In the genomic region with DNA sequence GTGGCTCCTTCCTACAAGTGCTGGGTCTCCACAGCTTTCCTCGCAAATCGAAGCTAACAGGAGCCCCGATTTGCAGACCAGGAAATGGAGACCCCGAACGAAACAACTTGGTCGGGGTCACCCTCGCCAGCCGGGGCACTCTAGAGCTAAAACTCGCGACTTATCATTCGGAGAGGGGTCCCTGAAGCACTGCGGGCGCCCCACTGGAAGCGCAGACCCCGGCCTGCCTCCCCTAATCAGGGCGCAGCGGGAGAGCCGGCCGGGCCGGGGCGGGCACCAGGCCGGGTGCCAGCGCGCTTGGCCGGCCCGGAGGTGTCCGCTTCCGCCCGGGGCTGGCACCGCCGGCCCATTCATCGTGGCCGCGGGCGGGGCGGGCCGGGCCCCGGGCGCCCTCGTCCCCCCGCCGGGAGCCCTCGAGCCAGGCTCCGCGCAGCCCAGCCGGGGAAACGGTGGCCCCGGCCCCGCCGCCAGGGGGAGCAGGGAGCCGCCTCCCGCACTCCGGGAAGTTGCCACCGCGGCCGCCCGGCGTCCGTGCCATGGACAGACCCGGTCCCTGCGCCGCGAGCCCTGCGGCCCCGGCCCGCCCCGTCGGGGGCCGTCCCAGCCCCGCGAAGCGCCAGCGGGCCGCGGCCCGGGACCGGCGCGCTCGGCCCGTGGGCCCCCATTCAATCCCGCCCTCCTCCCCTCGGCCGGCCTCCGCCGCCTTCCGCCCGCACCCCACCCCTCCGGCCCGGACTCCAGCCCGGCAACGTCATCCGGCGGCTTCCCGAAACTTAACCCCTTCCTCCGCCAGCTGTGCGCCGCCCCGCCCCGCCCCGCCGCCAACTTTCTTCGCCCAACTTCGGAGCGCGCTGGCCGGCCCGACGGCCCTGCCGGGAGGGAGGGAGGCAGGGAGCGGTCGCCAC, we compare ENCODE assay signal across 8 cellular contexts. TPM values are rescaled to one million over a fixed set of nuclear protein-coding genes. Genes with fewer than 3 reads are reported as not detected.
A peak's percentile ranks its signal among the peaks of the same experiment; 100 is the strongest.
DNase-seq lines count a peak whose midpoint lies in the region; ATAC-seq and TF ChIP-seq lines count a peak whose summit lies in the region.

No MANE protein-coding gene starts in this region.

- in situ Hi-C loops in KBM-7 (cut with MboI; ENCODE audit: low pct_unique_long_range_greater_than_20kb, low sequenced_read_pairs), result no loop called here

- 1% methylated on average over 68 to 111 of the region's 112 CpGs for WGBS in adipose tissue, 3 donors
- WGBS in heart right ventricle, 2 donors, result 1 to 3% methylated on average over 57 to 112 of the region's 112 CpGs

- H3K27me3 Mint-ChIP-seq in type B pancreatic cell, result peaks cover 17% of the 10 kb centered on the region

- H3K9ac ChIP-seq in DND-41 (ENCODE audit: low read depth, low read length), result peak overlapping the region; percentile 72

- H3K27ac Mint-ChIP-seq in type B pancreatic cell, result peak overlapping the region; percentile 95

- H3K9me3 Mint-ChIP-seq in type B pancreatic cell, result no peaks in the 10 kb centered on the region

- H3K27me3 ChIP-seq in DND-41 (ENCODE audit: insufficient read depth, low read length, poor library complexity) (peaks cover 19% of the 10 kb centered on the region), heart right ventricle (peaks cover 0 to 5% (median 0%) of the 10 kb centered on the region in 7 donors)

- intact Hi-C loops in heart right ventricle (cut with DNase I) (loop anchor here in 9 of 10 donors (1.0 to 10.0 kb wide), 13 partner anchors 74 to 284 kb away; a partner anchor contains a TSS), posterior cingulate gyrus (cut with DNase I) (loop anchor here (1.0 to 10.0 kb wide), 3 partner anchors 45 to 314 kb away; a partner anchor contains a TSS)

- peaks cover 53% of the 10 kb centered on the region for H3K79me2 ChIP-seq in DND-41 (ENCODE audit: insufficient read depth, low read length)

- H4K20me1 ChIP-seq in DND-41 (ENCODE audit: insufficient read depth, low read length), result peaks cover 35% of the 10 kb centered on the region

- H3K27ac ChIP-seq in DND-41 (ENCODE audit: low read length) (peak overlapping the region; percentile 29), adipose tissue (ENCODE audit: low read depth, low read length) (peak overlapping the region; percentile 76), heart right ventricle (peak overlapping the region; percentile 73 to 100 (median 94))

- DNase-seq in DND-41 (peak; percentile 76), KBM-7 (peak; percentile 58), T follicular helper cell (ENCODE audit: low read depth) (peak; percentile 70), heart right ventricle (peak; percentile 86 to 87), posterior cingulate gyrus (peak; percentile 65 to 97 (median 72)), type B pancreatic cell (ENCODE audit: extremely low spot score, unreplicated experiment) (peak; percentile 90)

- H3K9me3 ChIP-seq in DND-41 (ENCODE audit: insufficient read depth, low read length, severe bottlenecking) (no peaks in the 10 kb centered on the region), heart right ventricle (no peaks in the 10 kb centered on the region)

- H3K4me3 Mint-ChIP-seq in type B pancreatic cell, result peak overlapping the region; percentile 88

- H3K4me1 ChIP-seq in DND-41 (ENCODE audit: insufficient read depth, low read length) (peaks cover 36% of the 10 kb centered on the region), heart right ventricle (peaks cover 6 to 50% (median 22%) of the 10 kb centered on the region in 9 donors)

- peaks cover 35% of the 10 kb centered on the region for H3K4me1 Mint-ChIP-seq in type B pancreatic cell (ENCODE audit: unreplicated experiment)

- peak overlapping the region; percentile 63; the same call in 1 of the 2 replicates for H2AFZ ChIP-seq in DND-41 (ENCODE audit: low read depth, low read length)

- peaks cover 16% of the 10 kb centered on the region for H3K36me3 Mint-ChIP-seq in type B pancreatic cell

- peak overlapping the region; percentile 67 for H3K4me2 ChIP-seq in DND-41 (ENCODE audit: insufficient read depth, low read length)

- H3K36me3 ChIP-seq in DND-41 (ENCODE audit: insufficient read depth, low read length) (peaks cover 11% of the 10 kb centered on the region), heart right ventricle (peaks cover 0 to 39% (median 6%) of the 10 kb centered on the region in 9 donors)

- peak overlapping the region; percentile 58 to 84; a peak in 3 of 4 replicates for H3K4me3 ChIP-seq in DND-41 (ENCODE audit: low read depth in 1 of 2, low read length in 2 of 2)
- peak overlapping the region; percentile 34 to 87 (median 82) for H3K4me3 ChIP-seq in heart right ventricle

- ATAC-seq in DND-41 (ENCODE audit: insufficient read depth, low read depth) (peak; percentile 38), GM21529 (IDR thresholded peaks at IDR 0.05; ENCODE audit: unreplicated experiment) (peak; percentile 42), heart right ventricle (peak; percentile 13 to 54 (median 29))

- TF ChIP-seq CTCF in DND-41 (IDR thresholded peaks at IDR 0.05; ENCODE audit: borderline replicate concordance, extremely low read depth, low read length, poor library complexity, severe bottlenecking), result peak; percentile 70
- peak; percentile 40 to 84 (median 64) for TF ChIP-seq CTCF in heart right ventricle (IDR thresholded peaks at IDR 0.05)
- peak; percentile 80 for TF ChIP-seq CTCF in type B pancreatic cell (conservative IDR thresholded peaks at IDR 0.05)

RNA-seq across cellular contexts. Expression of a gene that starts 1.0 kb away (rescaled TPM):
- polyA plus RNA-seq in adipose tissue (100 to 1,000 TPM in 1 of 3 donors, 10 to 100 TPM in 2; 50.9 to 227 (median 80.2) TPM), heart right ventricle (10 to 100 TPM; 29.3 to 41.9 TPM)
- total RNA-seq in heart right ventricle (10 to 100 TPM; 23.5 to 71.3 (median 29.0) TPM), type B pancreatic cell (ENCODE audit: low replicate concordance) (161 and 230 TPM in 2 replicates)

RNA-seq across cellular contexts. Expression of a gene that starts 18.7 kb away (rescaled TPM):
- polyA plus RNA-seq in adipose tissue (under 1 TPM in 1 of 3 donors, not detected in 2; 0.92 TPM), heart right ventricle (not detected)
- total RNA-seq in heart right ventricle (not detected), type B pancreatic cell (ENCODE audit: low replicate concordance) (not detected in 2 replicates)

Comparison
In these comparisons a context has a peak if more than half of its experiments do, and no peak if none do; other contexts are left out.
1. Peak in every context shown above with its lines: DNase-seq, ATAC-seq, H3K4me3 ChIP-seq and H3K27ac ChIP-seq.
2. H3K27ac ChIP-seq: peak in every context shown above with its lines; median percentile 94 in heart right ventricle; 76 in adipose tissue; 29 in DND-41.